Comparison of ENCODE assay signal across 1 cellular context in the genomic region with DNA sequence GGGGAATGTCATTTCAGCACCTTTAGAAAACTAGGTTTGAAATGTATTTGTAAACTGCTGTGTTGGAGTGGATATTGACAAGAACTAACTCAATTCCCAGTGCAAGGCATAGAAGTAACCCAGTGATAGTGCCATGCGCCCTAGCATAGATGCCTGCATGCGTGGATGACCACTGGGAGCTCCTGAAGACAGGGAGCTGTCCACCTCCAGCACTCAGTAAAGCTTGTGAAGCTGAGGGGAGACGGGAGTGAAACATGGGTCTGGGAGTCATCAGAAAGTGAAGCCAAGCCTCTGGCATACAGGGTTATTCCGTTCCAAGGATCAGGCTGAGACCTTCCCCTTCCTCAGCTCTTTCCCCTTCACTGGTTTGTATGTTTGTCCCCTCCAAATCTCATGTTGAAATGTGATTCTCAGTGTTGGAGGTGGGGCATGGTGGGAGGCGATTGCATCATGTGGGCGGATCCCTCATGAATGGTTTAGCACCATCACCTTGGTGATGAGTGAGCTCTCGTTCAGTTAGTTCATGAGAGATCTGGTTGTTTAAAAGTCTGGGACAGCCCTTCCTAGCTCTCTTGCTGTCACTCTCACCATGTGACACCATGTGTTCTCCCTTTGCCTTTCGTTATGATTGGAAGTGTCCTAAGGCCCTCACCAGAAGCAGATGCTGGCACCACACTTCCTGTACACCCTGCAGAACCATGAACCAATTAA.
TF ChIP-seq lines count a peak whose summit lies in the region.

No MANE protein-coding gene starts in this region.

TF ChIP-seq in HepG2, 621 proteins besides CTCF, POLR2A, EP300 and RAD21:
- TF ChIP-seq, protein P1, sequence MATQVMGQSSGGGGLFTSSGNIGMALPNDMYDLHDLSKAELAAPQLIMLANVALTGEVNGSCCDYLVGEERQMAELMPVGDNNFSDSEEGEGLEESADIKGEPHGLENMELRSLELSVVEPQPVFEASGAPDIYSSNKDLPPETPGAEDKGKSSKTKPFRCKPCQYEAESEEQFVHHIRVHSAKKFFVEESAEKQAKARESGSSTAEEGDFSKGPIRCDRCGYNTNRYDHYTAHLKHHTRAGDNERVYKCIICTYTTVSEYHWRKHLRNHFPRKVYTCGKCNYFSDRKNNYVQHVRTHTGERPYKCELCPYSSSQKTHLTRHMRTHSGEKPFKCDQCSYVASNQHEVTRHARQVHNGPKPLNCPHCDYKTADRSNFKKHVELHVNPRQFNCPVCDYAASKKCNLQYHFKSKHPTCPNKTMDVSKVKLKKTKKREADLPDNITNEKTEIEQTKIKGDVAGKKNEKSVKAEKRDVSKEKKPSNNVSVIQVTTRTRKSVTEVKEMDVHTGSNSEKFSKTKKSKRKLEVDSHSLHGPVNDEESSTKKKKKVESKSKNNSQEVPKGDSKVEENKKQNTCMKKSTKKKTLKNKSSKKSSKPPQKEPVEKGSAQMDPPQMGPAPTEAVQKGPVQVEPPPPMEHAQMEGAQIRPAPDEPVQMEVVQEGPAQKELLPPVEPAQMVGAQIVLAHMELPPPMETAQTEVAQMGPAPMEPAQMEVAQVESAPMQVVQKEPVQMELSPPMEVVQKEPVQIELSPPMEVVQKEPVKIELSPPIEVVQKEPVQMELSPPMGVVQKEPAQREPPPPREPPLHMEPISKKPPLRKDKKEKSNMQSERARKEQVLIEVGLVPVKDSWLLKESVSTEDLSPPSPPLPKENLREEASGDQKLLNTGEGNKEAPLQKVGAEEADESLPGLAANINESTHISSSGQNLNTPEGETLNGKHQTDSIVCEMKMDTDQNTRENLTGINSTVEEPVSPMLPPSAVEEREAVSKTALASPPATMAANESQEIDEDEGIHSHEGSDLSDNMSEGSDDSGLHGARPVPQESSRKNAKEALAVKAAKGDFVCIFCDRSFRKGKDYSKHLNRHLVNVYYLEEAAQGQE (IDR thresholded peaks at IDR 0.05; ENCODE audit: borderline replicate concordance in 1 of 2, low read depth in 1 of 2, low read length in 2 of 2): peak in 1 of 2 experiments; percentile 11; a peak in 1 of 4 replicates
- TF ChIP-seq MBNL3 (CRISPR knock-in tag; conservative IDR thresholded peaks at IDR 0.05) (no peak), CEBPB (IDR thresholded peaks at IDR 0.05; ENCODE audit: borderline replicate concordance, low read depth, low read length) (peak; percentile 62; the same call in 1 of the 2 replicates), ZNF652 (CRISPR knock-in tag; IDR thresholded peaks at IDR 0.05; ENCODE audit: borderline replicate concordance, low read depth) (no peak), ATF7 (IDR thresholded peaks at IDR 0.05) (peak; percentile 23; the same call in 1 of the 2 replicates), ATF7 (CRISPR knock-in tag; IDR thresholded peaks at IDR 0.05) (no peak)
- TF ChIP-seq, protein P2, sequence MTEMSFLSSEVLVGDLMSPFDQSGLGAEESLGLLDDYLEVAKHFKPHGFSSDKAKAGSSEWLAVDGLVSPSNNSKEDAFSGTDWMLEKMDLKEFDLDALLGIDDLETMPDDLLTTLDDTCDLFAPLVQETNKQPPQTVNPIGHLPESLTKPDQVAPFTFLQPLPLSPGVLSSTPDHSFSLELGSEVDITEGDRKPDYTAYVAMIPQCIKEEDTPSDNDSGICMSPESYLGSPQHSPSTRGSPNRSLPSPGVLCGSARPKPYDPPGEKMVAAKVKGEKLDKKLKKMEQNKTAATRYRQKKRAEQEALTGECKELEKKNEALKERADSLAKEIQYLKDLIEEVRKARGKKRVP (CRISPR knock-in tag; IDR thresholded peaks at IDR 0.05): peak in 1 of 2 experiments; percentile 48; a peak in 1 of 4 replicates
TF ChIP-seq in HepG2: peak in this region for 4.
